In genomic region chr5:142096382-142096781, GRCh38 we compare ENCODE assay signal across 1 cellular context.
A peak's percentile ranks its signal among the peaks of the same experiment; 100 is the strongest.
TF ChIP-seq lines count a peak whose summit lies in the region.

No MANE protein-coding gene starts in this region.

TF ChIP-seq in HepG2, 621 proteins besides CTCF, POLR2A, EP300 and RAD21 (continued from another document):
- no peak for TF ChIP-seq BCL3 (CRISPR knock-in tag; IDR thresholded peaks at IDR 0.05)
- TF ChIP-seq CREB1 (IDR thresholded peaks at IDR 0.05), result peak; percentile 93
- no peak for TF ChIP-seq CREB1 (CRISPR knock-in tag; IDR thresholded peaks at IDR 0.05)
- no peak for TF ChIP-seq RFXANK (CRISPR knock-in tag; IDR thresholded peaks at IDR 0.05)
- TF ChIP-seq ZNF234 (CRISPR knock-in tag; conservative IDR thresholded peaks at IDR 0.05), result no peak
- TF ChIP-seq CREB3 (CRISPR knock-in tag; IDR thresholded peaks at IDR 0.05), result no peak
- no peak for TF ChIP-seq POGK (CRISPR knock-in tag; conservative IDR thresholded peaks at IDR 0.05)
- TF ChIP-seq ELK4 (CRISPR knock-in tag; IDR thresholded peaks at IDR 0.05; ENCODE audit: borderline replicate concordance), result no peak
- TF ChIP-seq CCAR2 (optimal IDR thresholded peaks at IDR 0.05; ENCODE audit: low read depth, low read length), result no peak
